16 cellular contexts compared by ENCODE assay signal in genomic region chr1:101370488-101370887, GRCh38.
"Had no signal": no experiment of that assay in that cellular context is flagged by ENCODE, and none has a peak within 500 bp of the region (broad histone marks: within the 10 kb centered on the region; RNA-seq: fewer than 3 reads in every experiment).

No MANE protein-coding gene starts in this region.

- FAIRE-seq: urothelium cell line had no signal

- H3K9me3 ChIP-seq: sigmoid colon, thoracic aorta had no signal

- H3K9ac ChIP-seq: neural progenitor cell, parathyroid adenoma had no signal

- H3K4me3 ChIP-seq: coronary artery, gastrocnemius medialis, lung, neural progenitor cell, right atrium auricular region, sigmoid colon, thoracic aorta, tibial nerve, upper lobe of left lung had no signal

- DNase-seq: effector memory CD8-positive, alpha-beta T cell; gastrocnemius medialis; naive thymus-derived CD4-positive, alpha-beta T cell; sigmoid colon; stimulated activated CD4-positive, alpha-beta T cell treated with anti-CD3 and anti-CD28 coated beads, Interleukin-2, amount 100 ng/mL, for 24 hours; stimulated activated naive CD4-positive, alpha-beta T cell treated with Interleukin-2 at 50 U/mL for 16 hours; substantia nigra; upper lobe of left lung had no signal

- H3K27ac ChIP-seq: coronary artery, gastrocnemius medialis, neural progenitor cell, parathyroid adenoma, right atrium auricular region, sigmoid colon, thoracic aorta, tibial nerve, upper lobe of left lung had no signal

- H3K36me3 ChIP-seq: gastrocnemius medialis, neural progenitor cell, right atrium auricular region, sigmoid colon, thoracic aorta, tibial nerve, upper lobe of left lung had no signal

- H3K79me2 ChIP-seq: parathyroid adenoma had no signal

- H3K27me3 ChIP-seq: gastrocnemius medialis, neural progenitor cell, right atrium auricular region, sigmoid colon, tibial nerve, upper lobe of left lung had no signal

- H3K4me2 ChIP-seq: neural progenitor cell had no signal

- H2AFZ ChIP-seq: neural progenitor cell, parathyroid adenoma had no signal

- H3K4me1 ChIP-seq: neural progenitor cell, parathyroid adenoma, right atrium auricular region had no signal
